ENCODE assay signal across 8 cellular contexts in genomic region chr1:1020415-1021009, GRCh38. TPM values are rescaled to one million over a fixed set of nuclear protein-coding genes. Genes with fewer than 3 reads are reported as not detected.
DNase-seq lines count a peak whose midpoint lies in the region; ATAC-seq, FAIRE-seq and TF ChIP-seq lines count a peak whose summit lies in the region.

No MANE protein-coding gene starts in this region.

- FAIRE-seq in bronchial epithelial cell (lab: Jason Lieb, UNC) (no peak), D721Med (lab: Jason Lieb, UNC) (no peak)

- peak; percentile 12 for ATAC-seq in GM19397 (IDR thresholded peaks at IDR 0.05; ENCODE audit: unreplicated experiment)

- no peak for TF ChIP-seq EP300 in Ishikawa (IDR thresholded peaks at IDR 0.05; ENCODE audit: borderline replicate concordance)

- TF ChIP-seq RAD21 in Ishikawa (IDR thresholded peaks at IDR 0.05; ENCODE audit: low read depth) = no peak

- H3K36me3 ChIP-seq in BLaER1 (peaks cover 5% of the 10 kb centered on the region; the same call in 1 of the 2 replicates), bronchial epithelial cell (ENCODE audit: control insufficient read depth, insufficient read depth, low read length) (peaks cover 13% of the 10 kb centered on the region)

- H3K4me3 ChIP-seq in BLaER1 (peak overlapping the region; percentile 77), bronchial epithelial cell (ENCODE audit: low read depth, low read length) (peak overlapping the region; percentile 70), mononuclear cell (ENCODE audit: low read length) (peak overlapping the region; percentile 27)

- H3K4me2 ChIP-seq in BLaER1 = peak overlapping the region; percentile 99

- TF ChIP-seq CTCF in bronchial epithelial cell (IDR thresholded peaks at IDR 0.05; ENCODE audit: insufficient read depth, low read length, severe bottlenecking) (no peak), D721Med (IDR thresholded peaks at IDR 0.05; ENCODE audit: insufficient read depth, missing control alignments) (no peak)

- no peaks in the 10 kb centered on the region for H3K9me3 ChIP-seq in BLaER1
- H3K9me3 ChIP-seq in mononuclear cell (ENCODE audit: low read depth, low read length) = no peaks in the 10 kb centered on the region

- no peak for DNase-seq in bronchial epithelial cell (ENCODE audit: low read depth)
- no peak for DNase-seq in D721Med (ENCODE audit: insufficient read length, low spot score)
- DNase-seq in NCI-H1048 (lab: John Stamatoyannopoulos, UW) = no peak
- no peak for DNase-seq in NCI-H128 (lab: John Stamatoyannopoulos, UW; ENCODE audit: unreplicated experiment)

- H3K27me3 ChIP-seq in BLaER1 (peaks cover 9% of the 10 kb centered on the region), bronchial epithelial cell (ENCODE audit: control insufficient read depth, insufficient read depth, low read length) (no peaks in the 10 kb centered on the region), mononuclear cell (ENCODE audit: insufficient read depth, low read length) (peaks cover 4% of the 10 kb centered on the region)

- H4K20me1 ChIP-seq in BLaER1 = peaks cover 30% of the 10 kb centered on the region

- peak overlapping the region; percentile 75 for H3K9ac ChIP-seq in BLaER1

- H3K27ac ChIP-seq in BLaER1 = peak overlapping the region; percentile 59; the same call in 1 of the 2 replicates

- H3K4me1 ChIP-seq in BLaER1 (peaks cover 65% of the 10 kb centered on the region), mononuclear cell (ENCODE audit: insufficient read depth, low read length) (peaks cover 12% of the 10 kb centered on the region)

TF ChIP-seq in Ishikawa, 13 proteins besides CTCF, POLR2A, EP300 and RAD21:
- TF ChIP-seq TCF12 (IDR thresholded peaks at IDR 0.05; ENCODE audit: low read depth) = no peak
- no peak for TF ChIP-seq USF1 (IDR thresholded peaks at IDR 0.05)
- no peak for TF ChIP-seq TAF1 (IDR thresholded peaks at IDR 0.05; ENCODE audit: low read depth)
- TF ChIP-seq NFIC (IDR thresholded peaks at IDR 0.05) = no peak
- TF ChIP-seq TEAD4 (IDR thresholded peaks at IDR 0.05) = no peak
- TF ChIP-seq ZBTB7A (IDR thresholded peaks at IDR 0.05; ENCODE audit: low read depth) = 0 out of 2 replicates have a peak, but pooled peaks have one; percentile 31
- TF ChIP-seq EGR1 (IDR thresholded peaks at IDR 0.05) = peak; percentile 23; the same call in 1 of the 2 replicates
- TF ChIP-seq CEBPB (IDR thresholded peaks at IDR 0.05) = no peak

RNA-seq across cellular contexts. Expression of gene AGRN, which starts 0.6 kb away (rescaled TPM):
- total RNA-seq in bronchial epithelial cell (117 and 132 TPM in 2 replicates), mononuclear cell (2.6 TPM)

RNA-seq across cellular contexts. Expression of gene ISG15, which starts 7.2 kb away (rescaled TPM):
- 18.2 and 25.7 TPM in 2 replicates for total RNA-seq in bronchial epithelial cell
- 50.6 TPM for total RNA-seq in mononuclear cell

RNA-seq across cellular contexts. Expression of gene HES4, which starts 20.6 kb away (rescaled TPM):
- total RNA-seq in bronchial epithelial cell (42.6 and 83.5 TPM in 2 replicates), mononuclear cell (3.6 TPM)

RNA-seq across cellular contexts. Expression of gene PERM1, which starts 38.6 kb away (rescaled TPM):
- total RNA-seq in bronchial epithelial cell (under 0.01 TPM in 1 of 2 replicates, not detected in the other), mononuclear cell (0.10 TPM)

RNA-seq across cellular contexts. Expression of gene RNF223, which starts 53.6 kb away (rescaled TPM):
- total RNA-seq in bronchial epithelial cell (9.0 and 14.6 TPM in 2 replicates), mononuclear cell (not detected)

Comparison
In these comparisons a context has a peak if more than half of its experiments do, and no peak if none do; other contexts are left out.
1. H3K4me3 ChIP-seq: peak in every context shown above with its lines; median percentile 77 in BLaER1; 70 in bronchial epithelial cell; 27 in mononuclear cell.
2. RNA of gene AGRN, which starts 0.6 kb away (total RNA-seq): 117 to 132 TPM in bronchial epithelial cell; 2.6 TPM in mononuclear cell (single experiment); every median in the first group is over 10 times any median in the second.